ENCODE assay signal across 10 cellular contexts in genomic region chr19:47485210-47485609, GRCh38. TPM values are rescaled to one million over a fixed set of nuclear protein-coding genes. Genes with fewer than 3 reads are reported as not detected.
DNase-seq lines count a peak whose midpoint lies in the region; ATAC-seq, FAIRE-seq and TF ChIP-seq lines count a peak whose summit lies in the region.
"Had no signal": no experiment of that assay in that cellular context is flagged by ENCODE, and none has a peak within 500 bp of the region (broad histone marks: within the 10 kb centered on the region; RNA-seq: fewer than 3 reads in every experiment).

No MANE protein-coding gene starts in this region.

- peaks cover 5 to 20% of the 10 kb centered on the region in 2 experiments for H3K36me3 ChIP-seq in GM12878 (ENCODE audit: control insufficient read depth in 2 of 2, insufficient read depth in 2 of 2, low read length in 1 of 2)

- peak overlapping the region; percentile 89 for H3K27ac ChIP-seq in GM12878 (ENCODE audit: control insufficient read depth, insufficient read depth)

- ATAC-seq in GM12878 (peak; percentile 25), GM18870 (IDR thresholded peaks at IDR 0.05; ENCODE audit: unreplicated experiment) (no peak), HG03460 (IDR thresholded peaks at IDR 0.05; ENCODE audit: unreplicated experiment) (no peak), GM21528 (IDR thresholded peaks at IDR 0.05; ENCODE audit: low FRiP score, unreplicated experiment) (no peak)

- H3K4me2 ChIP-seq in GM12878 (ENCODE audit: control insufficient read depth, insufficient read depth) = peak overlapping the region; percentile 89

- POLR2A ChIA-PET in GM12878 (lab: Charles Lee) = interaction anchor here (0.6 to 2.5 kb wide), 2 partner anchors 31 to 1132 kb away, joined by 3 to 12 read pairs; no protein-coding TSS in a partner anchor

- DNase-seq in Calu3 (no peak), LNCaP clone FGC (ENCODE audit: low read depth) (no peak), GM12878 (ENCODE audit: low read depth, low spot score) (no peak), nephron progenitor cell (no peak), NCI-H69 (lab: John Stamatoyannopoulos, UW) (no peak)

- H3K9me3 Mint-ChIP-seq in Calu3 (ENCODE audit: low read depth, unreplicated experiment) = no peaks in the 10 kb centered on the region
- H3K9me3 Mint-ChIP-seq in nephron progenitor cell = peaks cover 8% of the 10 kb centered on the region

- no TSS peak for BruUV-seq in Calu3 (replicated peaks; lab: Mats Ljungman, UMichigan)
- no TSS peak for BruUV-seq in GM12878 (replicated peaks; lab: Mats Ljungman, UMichigan)

- no peak overlapping the region; the same call in 1 of the 2 replicates for H2AFZ ChIP-seq in GM12878 (ENCODE audit: control insufficient read depth, low read depth, low read length)

- TF ChIP-seq CTCF in Calu3 (IDR thresholded peaks at IDR 0.05; ENCODE audit: unreplicated experiment) = no peak
- no peak for TF ChIP-seq CTCF in LNCaP clone FGC (IDR thresholded peaks at IDR 0.05; ENCODE audit: control insufficient read depth, extremely low read depth, insufficient read depth)
- no peak for TF ChIP-seq CTCF in GM12878 (IDR thresholded peaks at IDR 0.05 in 2 of 3, conservative IDR thresholded peaks at IDR 0.05 in 1 of 3; ENCODE audit: control insufficient read depth in 2 of 3, extremely low read depth in 1 of 3, insufficient read depth in 1 of 3, low read depth in 3 of 3, low read length in 3 of 3)
- no peak for TF ChIP-seq CTCF in nephron progenitor cell (IDR thresholded peaks at IDR 0.05)

- intact Hi-C loops in Calu3 (cut with micrococcal nuclease; ENCODE audit: unreplicated experiment) = no loop called here
- intact Hi-C loops in GM12878 (cut with micrococcal nuclease; ENCODE audit: unreplicated experiment) = loop anchor here (2.0 kb wide), 1 partner anchor 30 kb away; the partner anchor contains the start of gene NAPA

- TF ChIP-seq RAD21 in GM12878 (IDR thresholded peaks at IDR 0.05; ENCODE audit: insufficient read depth, low read depth, low read length) = no peak

- peaks cover 56% of the 10 kb centered on the region for H3K36me3 Mint-ChIP-seq in Calu3 (ENCODE audit: insufficient read depth, unreplicated experiment)
- H3K36me3 Mint-ChIP-seq in nephron progenitor cell (ENCODE audit: low read depth) = peaks cover 5% of the 10 kb centered on the region

- CTCF ChIA-PET in Calu3 (lab: Charles Lee) = interaction anchor here (0.6 kb wide), 1 partner anchor 28 kb away, joined by 3 read pairs; no protein-coding TSS in a partner anchor
- CTCF ChIA-PET in GM12878 (lab: Yijun Ruan, JAX) = interaction anchor here (0.5 to 3.5 kb wide), 9 partner anchors 21 to 222 kb away, joined by 3 to 34 read pairs (median 6); partner anchors contain the start of gene NAPA

- no peaks in the 10 kb centered on the region for H3K27me3 ChIP-seq in GM12878 (replicated peaks in 1 of 2; ENCODE audit: control insufficient read depth in 2 of 2, insufficient read depth in 2 of 2, low read length in 1 of 2)

- RAD21 ChIA-PET in GM12878 (lab: Charles Lee; ENCODE audit: unreplicated experiment) = interaction anchor here (0.7 to 1.8 kb wide), 3 partner anchors 31 to 1157 kb away, joined by 4 to 14 read pairs (median 4); no protein-coding TSS in a partner anchor

- TF ChIP-seq POLR2A in GM12878 (IDR thresholded peaks at IDR 0.05; ENCODE audit: low read depth, low read length) = peak; percentile 41; the same call in 1 of the 2 replicates

- peaks cover 12% of the 10 kb centered on the region for H3K79me2 ChIP-seq in GM12878 (ENCODE audit: control insufficient read depth, insufficient read depth, low read length)

- H3K27ac Mint-ChIP-seq in Calu3 (ENCODE audit: unreplicated experiment) (peak overlapping the region; percentile 100), nephron progenitor cell (peak overlapping the region; percentile 89)

- FAIRE-seq in GM12878 (lab: Jason Lieb, UNC) = no peak

- peaks cover 35% of the 10 kb centered on the region for H3K4me1 ChIP-seq in GM12878 (ENCODE audit: control insufficient read depth, insufficient read depth, low read length)

- H3K9me3 ChIP-seq in GM12878 (replicated peaks; ENCODE audit: control insufficient read depth, insufficient read depth, low read length) = no peaks in the 10 kb centered on the region

- 74% methylated on average over 6 of the region's 6 CpGs for WGBS in GM12878 (ENCODE audit: insufficient coverage, insufficient replicate concordance, low lambda C conversion rate, missing lambda C conversion rate)

- H3K4me3 Mint-ChIP-seq in Calu3 (ENCODE audit: low read depth, unreplicated experiment) = peak overlapping the region; percentile 97
- peak overlapping the region; percentile 91 for H3K4me3 Mint-ChIP-seq in nephron progenitor cell

- H3K4me1 Mint-ChIP-seq in Calu3 (ENCODE audit: low read depth, unreplicated experiment) = peaks cover 14% of the 10 kb centered on the region
- H3K4me1 Mint-ChIP-seq in nephron progenitor cell = peaks cover 47% of the 10 kb centered on the region

- H3K27me3 Mint-ChIP-seq in Calu3 (ENCODE audit: unreplicated experiment) = no peaks in the 10 kb centered on the region
- peaks cover 32% of the 10 kb centered on the region for H3K27me3 Mint-ChIP-seq in nephron progenitor cell (ENCODE audit: low read depth, poor library complexity)

- in situ Hi-C loops in GM12878 (cut with MboI) = no loop called here

- H4K20me1 ChIP-seq in GM12878 (ENCODE audit: control insufficient read depth, insufficient read depth) = no peaks in the 10 kb centered on the region

- peak overlapping the region; percentile 91 for H3K9ac ChIP-seq in GM12878 (ENCODE audit: control insufficient read depth, insufficient read depth, low read length)

- TF ChIP-seq EP300 in GM12878 (IDR thresholded peaks at IDR 0.05; ENCODE audit: borderline replicate concordance in 1 of 2, control insufficient read depth in 1 of 2, low read depth in 2 of 2, low read length in 2 of 2) = no peak

- SMC1A ChIA-PET in GM12878 (lab: Charles Lee; ENCODE audit: uncharacterized antibody, unreplicated experiment) = interaction anchor here (0.8 to 3.1 kb wide), 5 partner anchors 26 to 204 kb away, joined by 3 to 16 read pairs (median 3); partner anchors contain the start of gene NAPA

- H3K4me3 ChIP-seq in LNCaP clone FGC (ENCODE audit: low read depth, low read length) (peak overlapping the region; percentile 61), GM12878 (peak overlapping the region; percentile 96)

TF ChIP-seq in GM12878, 131 proteins besides CTCF, POLR2A, EP300 and RAD21 (continues in another document):
- TF ChIP-seq TCF12 (IDR thresholded peaks at IDR 0.05; ENCODE audit: low read depth, low read length) = 0 out of 2 replicates have a peak, but pooled peaks have one; percentile 45

RNA-seq across cellular contexts. Expression of gene KPTN, which starts 1.2 kb away (rescaled TPM):
- total RNA-seq in Calu3 (2022) (22.8 and 24.0 TPM in 2 replicates), GM12878 (2014; rRNA removed) (5.4 and 5.6 TPM in 2 replicates), GM12878 (2014; rRNA removed; fragmentation: Illumina TruSeq; extraction: Trizol) (3.4 and 4.2 TPM in 2 replicates), GM12878 (2021) (9.2 and 10.6 TPM in 2 replicates)
- 1.7 and 2.0 TPM in 2 replicates for total RNA-seq in GM12878 (2013; cell fraction: nucleolus; rRNA removed)
- polyA plus RNA-seq in GM12878 (2011; ENCODE audit: low read depth) = 5.3 TPM
- polyA plus RNA-seq in GM12878 (2011; rRNA removed) (1.9 and 5.1 TPM in 2 replicates), GM12878 (2014; fragmentation: Illumina TruSeq; extraction: Trizol) (6.6 and 6.7 TPM in 2 replicates), GM12878 (2014; fragmentation: Nextera tagmentation; extraction: Ambion mirVana) (1 to 10 TPM in 1 of 2 experiments, under 1 TPM in 1; 0.60 to 2.1 TPM), GM12878 (2014; rRNA removed) (7.4 and 8.7 TPM in 2 replicates), GM12878 (2016; fragmentation: Nextera tagmentation; extraction: Ambion mirVana) (10 to 100 TPM in 1 of 2 experiments, 1 to 10 TPM in 1; 10.0 to 10.1 TPM)
- polyA plus RNA-seq in GM12878 (2011; cell fraction: cytosol; rRNA removed) = 5.7 and 6.3 TPM in 2 replicates
- 20.2 and 22.2 TPM in 2 replicates for polyA plus RNA-seq in GM12878 (2011; cell fraction: nucleus; rRNA removed)
- 5.7 and 6.7 TPM in 2 replicates for polyA plus RNA-seq in GM12878 (2012)
- polyA minus RNA-seq in GM12878 (2011; rRNA and poly(A)+ RNA removed) = 2.4 and 2.8 TPM in 2 replicates
- polyA minus RNA-seq in GM12878 (2011; cell fraction: cytosol; rRNA and poly(A)+ RNA removed) = 2.0 and 4.6 TPM in 2 replicates
- polyA minus RNA-seq in GM12878 (2011; cell fraction: nucleus; rRNA and poly(A)+ RNA removed) = 1.1 and 2.6 TPM in 2 replicates

RNA-seq across cellular contexts. Expression of gene SLC8A2, which starts 13.5 kb away (rescaled TPM):
- total RNA-seq in Calu3 (2022) = 0.12 and 0.33 TPM in 2 replicates
- total RNA-seq in GM12878 (2013; cell fraction: nucleolus; rRNA removed) = not detected in 2 replicates
- not detected in 2 replicates for total RNA-seq in GM12878 (2014; rRNA removed)
- not detected in 2 replicates for total RNA-seq in GM12878 (2014; rRNA removed; fragmentation: Illumina TruSeq; extraction: Trizol)
- not detected in 2 replicates for total RNA-seq in GM12878 (2021)
- polyA plus RNA-seq in GM12878 (2011; ENCODE audit: low read depth) = not detected
- not detected in 2 replicates for polyA plus RNA-seq in GM12878 (2011; rRNA removed)
- polyA plus RNA-seq in GM12878 (2011; cell fraction: cytosol; rRNA removed) = 0.18 TPM in 1 of 2 replicates, not detected in the other
- polyA plus RNA-seq in GM12878 (2011; cell fraction: nucleus; rRNA removed) = 0.03 and 0.06 TPM in 2 replicates
- polyA plus RNA-seq in GM12878 (2012) = 0.03 and 0.06 TPM in 2 replicates
- not detected in 2 replicates for polyA plus RNA-seq in GM12878 (2014; fragmentation: Illumina TruSeq; extraction: Trizol)
- polyA plus RNA-seq in GM12878 (2014; fragmentation: Nextera tagmentation; extraction: Ambion mirVana) = not detected
- not detected in 2 replicates for polyA plus RNA-seq in GM12878 (2014; rRNA removed)
- not detected for polyA plus RNA-seq in GM12878 (2016; fragmentation: Nextera tagmentation; extraction: Ambion mirVana)
- not detected in 2 replicates for polyA minus RNA-seq in GM12878 (2011; rRNA and poly(A)+ RNA removed)
- polyA minus RNA-seq in GM12878 (2011; cell fraction: cytosol; rRNA and poly(A)+ RNA removed) = not detected in 2 replicates
- polyA minus RNA-seq in GM12878 (2011; cell fraction: nucleus; rRNA and poly(A)+ RNA removed) = not detected in 2 replicates
- total RNA-seq: activated CD8-positive, alpha-beta memory T cell treated with anti-CD3 and anti-CD28 coated beads for 36 hours; dermis microvascular lymphatic vessel endothelial cell had no signal

RNA-seq across cellular contexts. Expression of gene NAPA, which starts 29.7 kb away (rescaled TPM):
- total RNA-seq in Calu3 (2022) (158 and 181 TPM in 2 replicates), GM12878 (2014; rRNA removed) (95.1 and 106 TPM in 2 replicates), GM12878 (2014; rRNA removed; fragmentation: Illumina TruSeq; extraction: Trizol) (49.2 and 50.1 TPM in 2 replicates), GM12878 (2021) (95.1 and 98.1 TPM in 2 replicates)
- total RNA-seq in GM12878 (2013; cell fraction: nucleolus; rRNA removed) = 18.9 and 30.0 TPM in 2 replicates
- 38.7 TPM for polyA plus RNA-seq in GM12878 (2011; ENCODE audit: low read depth)
- polyA plus RNA-seq in GM12878 (2011; rRNA removed) (71.9 and 121 TPM in 2 replicates), GM12878 (2014; fragmentation: Illumina TruSeq; extraction: Trizol) (38.0 and 74.6 TPM in 2 replicates), GM12878 (2014; fragmentation: Nextera tagmentation; extraction: Ambion mirVana) (10 to 100 TPM in 1 of 2 experiments, 1 to 10 TPM in 1; 8.2 to 17.4 TPM), GM12878 (2014; rRNA removed) (138 and 149 TPM in 2 replicates), GM12878 (2016; fragmentation: Nextera tagmentation; extraction: Ambion mirVana) (100 to 1,000 TPM; 175 to 193 TPM)
- polyA plus RNA-seq in GM12878 (2011; cell fraction: cytosol; rRNA removed) = 116 and 157 TPM in 2 replicates
- 116 and 132 TPM in 2 replicates for polyA plus RNA-seq in GM12878 (2011; cell fraction: nucleus; rRNA removed)
- 69.6 and 75.3 TPM in 2 replicates for polyA plus RNA-seq in GM12878 (2012)
- polyA minus RNA-seq in GM12878 (2011; rRNA and poly(A)+ RNA removed) = 97.4 and 134 TPM in 2 replicates
- polyA minus RNA-seq in GM12878 (2011; cell fraction: cytosol; rRNA and poly(A)+ RNA removed) = 53.1 and 76.0 TPM in 2 replicates
- polyA minus RNA-seq in GM12878 (2011; cell fraction: nucleus; rRNA and poly(A)+ RNA removed) = 31.8 and 40.2 TPM in 2 replicates
